ENCODE assay signal across 1 cellular context in the genomic region with DNA sequence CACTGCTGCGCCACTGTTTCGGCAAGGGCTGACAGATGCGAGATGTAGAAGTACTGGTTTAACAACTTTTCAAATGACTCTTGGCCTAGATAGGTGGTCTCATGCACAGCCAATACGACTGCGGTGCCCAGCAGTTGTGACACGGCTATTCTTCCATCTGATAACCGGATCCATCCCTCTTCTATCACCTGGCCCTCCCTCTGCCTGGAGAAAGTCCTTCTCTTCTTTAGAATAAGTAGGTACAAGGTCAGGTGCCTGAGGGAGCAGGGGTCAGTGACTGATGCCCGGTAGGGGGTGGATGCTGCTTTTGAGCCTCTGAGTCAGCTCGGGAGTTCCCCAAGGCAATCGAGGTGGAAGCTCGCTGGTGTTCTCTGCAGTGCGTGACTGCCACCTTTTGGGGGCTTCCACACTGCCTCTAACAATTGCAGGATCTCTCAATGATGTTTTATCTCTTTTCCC.
TF ChIP-seq lines count a peak whose summit lies in the region.

No MANE protein-coding gene starts in this region.

TF ChIP-seq in HCT116, 20 proteins besides CTCF, POLR2A, EP300 and RAD21 (continued from another document):
- TF ChIP-seq, protein P1, sequence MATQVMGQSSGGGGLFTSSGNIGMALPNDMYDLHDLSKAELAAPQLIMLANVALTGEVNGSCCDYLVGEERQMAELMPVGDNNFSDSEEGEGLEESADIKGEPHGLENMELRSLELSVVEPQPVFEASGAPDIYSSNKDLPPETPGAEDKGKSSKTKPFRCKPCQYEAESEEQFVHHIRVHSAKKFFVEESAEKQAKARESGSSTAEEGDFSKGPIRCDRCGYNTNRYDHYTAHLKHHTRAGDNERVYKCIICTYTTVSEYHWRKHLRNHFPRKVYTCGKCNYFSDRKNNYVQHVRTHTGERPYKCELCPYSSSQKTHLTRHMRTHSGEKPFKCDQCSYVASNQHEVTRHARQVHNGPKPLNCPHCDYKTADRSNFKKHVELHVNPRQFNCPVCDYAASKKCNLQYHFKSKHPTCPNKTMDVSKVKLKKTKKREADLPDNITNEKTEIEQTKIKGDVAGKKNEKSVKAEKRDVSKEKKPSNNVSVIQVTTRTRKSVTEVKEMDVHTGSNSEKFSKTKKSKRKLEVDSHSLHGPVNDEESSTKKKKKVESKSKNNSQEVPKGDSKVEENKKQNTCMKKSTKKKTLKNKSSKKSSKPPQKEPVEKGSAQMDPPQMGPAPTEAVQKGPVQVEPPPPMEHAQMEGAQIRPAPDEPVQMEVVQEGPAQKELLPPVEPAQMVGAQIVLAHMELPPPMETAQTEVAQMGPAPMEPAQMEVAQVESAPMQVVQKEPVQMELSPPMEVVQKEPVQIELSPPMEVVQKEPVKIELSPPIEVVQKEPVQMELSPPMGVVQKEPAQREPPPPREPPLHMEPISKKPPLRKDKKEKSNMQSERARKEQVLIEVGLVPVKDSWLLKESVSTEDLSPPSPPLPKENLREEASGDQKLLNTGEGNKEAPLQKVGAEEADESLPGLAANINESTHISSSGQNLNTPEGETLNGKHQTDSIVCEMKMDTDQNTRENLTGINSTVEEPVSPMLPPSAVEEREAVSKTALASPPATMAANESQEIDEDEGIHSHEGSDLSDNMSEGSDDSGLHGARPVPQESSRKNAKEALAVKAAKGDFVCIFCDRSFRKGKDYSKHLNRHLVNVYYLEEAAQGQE (IDR thresholded peaks at IDR 0.05; ENCODE audit: low read depth): no peak
- TF ChIP-seq EZH2phosphoT487 (IDR thresholded peaks at IDR 0.05; ENCODE audit: borderline replicate concordance) (no peak), FOSL1 (IDR thresholded peaks at IDR 0.05; ENCODE audit: low read depth) (no peak), EGR1 (IDR thresholded peaks at IDR 0.05; ENCODE audit: low read depth) (no peak), EZH2 (IDR thresholded peaks at IDR 0.05) (no peak), ZNF274 (IDR thresholded peaks at IDR 0.05; ENCODE audit: low read depth, low read length) (no peak), SRF (IDR thresholded peaks at IDR 0.05; ENCODE audit: low read depth) (no peak), CBX3 (IDR thresholded peaks at IDR 0.05; ENCODE audit: low read depth) (no peak), SIN3A (IDR thresholded peaks at IDR 0.05; ENCODE audit: low read depth) (no peak), SP1 (IDR thresholded peaks at IDR 0.05; ENCODE audit: low read depth) (no peak), CEBPB (IDR thresholded peaks at IDR 0.05; ENCODE audit: low read depth) (no peak), ZFX (IDR thresholded peaks at IDR 0.05) (no peak)
- TF ChIP-seq, protein P2, sequence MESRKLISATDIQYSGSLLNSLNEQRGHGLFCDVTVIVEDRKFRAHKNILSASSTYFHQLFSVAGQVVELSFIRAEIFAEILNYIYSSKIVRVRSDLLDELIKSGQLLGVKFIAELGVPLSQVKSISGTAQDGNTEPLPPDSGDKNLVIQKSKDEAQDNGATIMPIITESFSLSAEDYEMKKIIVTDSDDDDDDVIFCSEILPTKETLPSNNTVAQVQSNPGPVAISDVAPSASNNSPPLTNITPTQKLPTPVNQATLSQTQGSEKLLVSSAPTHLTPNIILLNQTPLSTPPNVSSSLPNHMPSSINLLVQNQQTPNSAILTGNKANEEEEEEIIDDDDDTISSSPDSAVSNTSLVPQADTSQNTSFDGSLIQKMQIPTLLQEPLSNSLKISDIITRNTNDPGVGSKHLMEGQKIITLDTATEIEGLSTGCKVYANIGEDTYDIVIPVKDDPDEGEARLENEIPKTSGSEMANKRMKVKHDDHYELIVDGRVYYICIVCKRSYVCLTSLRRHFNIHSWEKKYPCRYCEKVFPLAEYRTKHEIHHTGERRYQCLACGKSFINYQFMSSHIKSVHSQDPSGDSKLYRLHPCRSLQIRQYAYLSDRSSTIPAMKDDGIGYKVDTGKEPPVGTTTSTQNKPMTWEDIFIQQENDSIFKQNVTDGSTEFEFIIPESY (IDR thresholded peaks at IDR 0.05; ENCODE audit: extremely low read depth, insufficient replicate concordance, low read length): no peak
- TF ChIP-seq, protein P3, sequence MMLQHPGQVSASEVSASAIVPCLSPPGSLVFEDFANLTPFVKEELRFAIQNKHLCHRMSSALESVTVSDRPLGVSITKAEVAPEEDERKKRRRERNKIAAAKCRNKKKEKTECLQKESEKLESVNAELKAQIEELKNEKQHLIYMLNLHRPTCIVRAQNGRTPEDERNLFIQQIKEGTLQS (IDR thresholded peaks at IDR 0.05): no peak
